13 cellular contexts compared by ENCODE assay signal in the genomic region with DNA sequence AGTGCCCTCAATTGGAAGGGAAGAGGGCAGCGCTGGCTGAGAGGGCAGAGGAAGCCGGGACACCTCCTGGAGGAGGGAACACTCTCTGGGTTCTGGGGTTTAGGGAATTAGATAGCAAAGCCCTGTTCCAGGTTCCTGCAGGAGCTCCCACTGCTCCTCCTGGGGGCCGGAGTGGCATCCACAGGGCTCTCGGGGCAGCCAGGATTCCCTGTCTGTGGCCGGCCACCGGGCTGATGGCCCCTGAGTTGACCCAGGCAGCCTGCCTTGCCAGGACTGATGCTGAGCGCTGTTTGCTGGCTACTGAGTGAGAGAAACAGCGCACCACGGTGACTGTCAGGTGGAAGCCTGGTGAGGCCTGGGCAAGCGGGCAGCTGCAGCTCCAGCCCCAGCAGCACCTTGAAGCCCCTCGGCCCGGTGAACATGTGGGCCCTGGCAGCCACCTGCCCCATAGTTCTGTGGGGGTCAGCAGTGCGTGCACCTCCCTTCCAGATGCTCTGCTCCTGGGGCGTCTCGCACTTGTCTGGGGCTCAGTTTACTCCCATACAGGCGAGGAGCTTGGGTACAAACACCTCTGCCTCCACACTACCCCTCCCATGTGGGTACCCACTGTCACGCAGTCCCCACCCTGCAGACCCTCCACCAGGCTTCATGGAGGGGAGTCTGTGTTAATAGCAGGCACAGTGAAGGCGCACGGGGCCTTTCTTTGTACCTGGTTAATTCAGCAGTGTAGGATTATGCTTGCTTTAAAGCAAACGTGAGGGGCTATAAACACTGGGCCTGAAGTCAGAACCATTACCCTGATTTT. TPM values are rescaled to one million over a fixed set of nuclear protein-coding genes. Genes with fewer than 3 reads are reported as not detected.
DNase-seq lines count a peak whose midpoint lies in the region; FAIRE-seq and TF ChIP-seq lines count a peak whose summit lies in the region.
"Had no signal": no experiment of that assay in that cellular context is flagged by ENCODE, and none has a peak within 500 bp of the region (broad histone marks: within the 10 kb centered on the region; RNA-seq: fewer than 3 reads in every experiment).

No MANE protein-coding gene starts in this region.

- TF ChIP-seq POLR2A in erythroblast (IDR thresholded peaks at IDR 0.05; ENCODE audit: low read length): no peak

- H3K27ac Mint-ChIP-seq in MCF 10A (ENCODE audit: low read depth, unreplicated experiment): no peak overlapping the region

- H4K20me1 ChIP-seq in mammary epithelial cell (ENCODE audit: insufficient read depth, low read length) (no peaks in the 10 kb centered on the region), SU-DHL-6 (ENCODE audit: low read depth, low read length) (no peaks in the 10 kb centered on the region)

- dilution Hi-C loops in mammary epithelial cell (cut with HindIII; ENCODE audit: low sequenced_read_pairs): no loop called here

- CTCF ChIA-PET in mammary epithelial cell (lab: Charles Lee; ENCODE audit: low non-redundant PET): no interaction called here
- CTCF ChIA-PET in MCF 10A (lab: Yijun Ruan, JAX): interaction anchor here (0.6 to 5.1 kb wide), 14 partner anchors 9 to 227 kb away, joined by 3 to 25 read pairs (median 6); partner anchors contain the start of gene RNASEH1

- H3K27ac ChIP-seq in mammary epithelial cell (ENCODE audit: insufficient read depth, low read depth, low read length): no peak overlapping the region
- H3K27ac ChIP-seq in SU-DHL-6 (ENCODE audit: low read depth, low read length): no peak overlapping the region
- H3K27ac ChIP-seq in temporal lobe (ENCODE audit: low read depth, low read length): peak overlapping the region; percentile 38
- H3K27ac ChIP-seq: breast epithelium, foreskin keratinocyte, tibial artery had no signal

- H3K36me3 ChIP-seq in mammary epithelial cell (ENCODE audit: insufficient read depth, low read length): no peaks in the 10 kb centered on the region
- no peaks in the 10 kb centered on the region for H3K36me3 ChIP-seq in SU-DHL-6 (ENCODE audit: low read length)
- H3K36me3 ChIP-seq: breast epithelium, tibial artery had no signal

- no TSS peak for BruUV-seq in mammary epithelial cell (replicated peaks; lab: Mats Ljungman, UMichigan)
- no TSS peak for BruUV-seq in MCF 10A (replicated peaks; lab: Mats Ljungman, UMichigan)

- no peak for TF ChIP-seq CTCF in mammary epithelial cell (conservative IDR thresholded peaks at IDR 0.05 in 1 of 2, IDR thresholded peaks at IDR 0.05 in 1 of 2; ENCODE audit: extremely low read depth in 1 of 2, insufficient read depth in 1 of 2, low read depth in 1 of 2, low read length in 2 of 2)
- TF ChIP-seq CTCF in MCF 10A (IDR thresholded peaks at IDR 0.05; ENCODE audit: unreplicated experiment): no peak
- no peak for TF ChIP-seq CTCF in SU-DHL-6 (IDR thresholded peaks at IDR 0.05; ENCODE audit: insufficient read depth, low read length, poor library complexity, severe bottlenecking)

- WGBS in mammary epithelial cell (ENCODE audit: low coverage, missing lambda C conversion rate): 73% methylated on average over 18 of the region's 20 CpGs

- no peaks in the 10 kb centered on the region for H3K9me3 Mint-ChIP-seq in MCF 10A (ENCODE audit: unreplicated experiment)

- in situ Hi-C loops in mammary epithelial cell (cut with MboI; ENCODE audit: low sequenced_read_pairs in 2 of 2): no loop called here

- no peaks in the 10 kb centered on the region for H3K9me2 ChIP-seq in SU-DHL-6 (replicated peaks; ENCODE audit: insufficient read depth, low read length)

- intact Hi-C loops in mammary epithelial cell (cut with micrococcal nuclease): loop anchor here (2.0 kb wide), 3 partner anchors 56 to 92 kb away; partner anchors contain the start of genes COLEC11 and RNASEH1
- intact Hi-C loops in MCF 10A (cut with micrococcal nuclease): loop anchor here (1.0 to 5.0 kb wide), 5 partner anchors 76 to 1793 kb away; partner anchors contain the start of genes RNASEH1 and RPS7

- H3K4me2 ChIP-seq in mammary epithelial cell (ENCODE audit: insufficient read depth, low read depth, low read length) (peak overlapping the region; percentile 51), SU-DHL-6 (ENCODE audit: low read depth, low read length, poor library complexity, severe bottlenecking) (no peak overlapping the region)

- no peaks in the 10 kb centered on the region for H3K27me3 Mint-ChIP-seq in MCF 10A (ENCODE audit: insufficient read depth, unreplicated experiment)

- H3F3A ChIP-seq in SU-DHL-6 (ENCODE audit: insufficient read depth): no peaks in the 10 kb centered on the region

- no peaks in the 10 kb centered on the region for H3K9me3 ChIP-seq in mammary epithelial cell (replicated peaks; ENCODE audit: insufficient read depth, low read length)
- H3K9me3 ChIP-seq in SU-DHL-6 (ENCODE audit: insufficient read depth, low read length): no peaks in the 10 kb centered on the region
- H3K9me3 ChIP-seq: breast epithelium, mucosa of descending colon, tibial artery had no signal

- POLR2A ChIA-PET in MCF 10A (lab: Yijun Ruan, JAX): interaction anchor here (1.0 to 2.1 kb wide), 2 partner anchors 29 to 92 kb away, joined by 5 to 7 read pairs; partner anchors contain the start of gene RNASEH1

- no peak for FAIRE-seq in urothelium cell line (lab: Jason Lieb, UNC)

- no peak overlapping the region for H3K9ac ChIP-seq in mammary epithelial cell (ENCODE audit: insufficient read depth, low read length)
- H3K9ac ChIP-seq in SU-DHL-6 (ENCODE audit: low read length): no peak overlapping the region

- no peaks in the 10 kb centered on the region for H3K36me3 Mint-ChIP-seq in MCF 10A (ENCODE audit: insufficient read depth, unreplicated experiment)

- peaks cover 11% of the 10 kb centered on the region for H3K4me1 ChIP-seq in mammary epithelial cell (ENCODE audit: insufficient read depth, low read length)
- H3K4me1 ChIP-seq: breast epithelium, foreskin keratinocyte had no signal

- DNase-seq in mammary epithelial cell (no peak), MCF 10A (ENCODE audit: unreplicated experiment) (no peak), iPS-NIHi11 (ENCODE audit: low spot score) (peak; percentile 44), urothelium cell line (ENCODE audit: low spot score) (no peak), erythroblast (lab: John Stamatoyannopoulos, UW) (no peak), C1 segment of cervical spinal cord (lab: John Stamatoyannopoulos, UW) (no peak)

- H3K79me2 ChIP-seq in mammary epithelial cell (ENCODE audit: insufficient read depth, low read length) (no peaks in the 10 kb centered on the region), SU-DHL-6 (ENCODE audit: insufficient read depth, low read length) (no peaks in the 10 kb centered on the region)

- H3K4me3 ChIP-seq in mammary epithelial cell (replicated peaks in 1 of 3; ENCODE audit: insufficient read depth in 1 of 3, low read depth in 2 of 3, low read length in 3 of 3): no peak overlapping the region
- H3K4me3 ChIP-seq in SU-DHL-6 (ENCODE audit: insufficient read depth, low read length, poor library complexity, severe bottlenecking): no peak overlapping the region
- H3K4me3 ChIP-seq: mucosa of descending colon had no signal

- H2AFZ ChIP-seq in mammary epithelial cell (ENCODE audit: low read depth, low read length) (peak overlapping the region; percentile 59), SU-DHL-6 (ENCODE audit: low read depth, low read length, severe bottlenecking) (peak overlapping the region; percentile 76)

- H3K4me1 Mint-ChIP-seq in MCF 10A (ENCODE audit: insufficient read depth, unreplicated experiment): peaks cover 7% of the 10 kb centered on the region

- no peak overlapping the region for H3K4me3 Mint-ChIP-seq in MCF 10A (ENCODE audit: unreplicated experiment)

- H3K27me3 ChIP-seq in mammary epithelial cell (ENCODE audit: insufficient read depth, low read length): no peaks in the 10 kb centered on the region
- H3K27me3 ChIP-seq in SU-DHL-6 (ENCODE audit: low read length): no peaks in the 10 kb centered on the region
- H3K27me3 ChIP-seq: breast epithelium had no signal

RNA-seq across cellular contexts. Expression of gene ALLC, which starts 7.7 kb away (rescaled TPM):
- total RNA-seq in mammary epithelial cell (not detected), MCF 10A (2022) (not detected in 2 replicates), temporal lobe (not detected)
- not detected for polyA plus RNA-seq in mammary epithelial cell
- polyA minus RNA-seq in mammary epithelial cell: not detected
- total RNA-seq: foreskin keratinocyte, mucosa of descending colon, NCI-H460 had no signal
- polyA plus RNA-seq: foreskin keratinocyte had no signal

RNA-seq across cellular contexts. Expression of gene DCDC2C, which starts 53.0 kb away (rescaled TPM):
- total RNA-seq in mammary epithelial cell (not detected), MCF 10A (2022) (not detected in 2 replicates), temporal lobe (0.49 TPM)
- polyA plus RNA-seq in mammary epithelial cell: not detected
- polyA minus RNA-seq in mammary epithelial cell: not detected
- total RNA-seq: foreskin keratinocyte, NCI-H460 had no signal
- polyA plus RNA-seq: foreskin keratinocyte had no signal

RNA-seq across cellular contexts. Expression of gene COLEC11, which starts 55.4 kb away (rescaled TPM):
- not detected for total RNA-seq in mammary epithelial cell
- not detected for polyA plus RNA-seq in mammary epithelial cell
- not detected for polyA minus RNA-seq in mammary epithelial cell
- total RNA-seq in MCF 10A (2022): not detected in 2 replicates
- 0.25 TPM for total RNA-seq in temporal lobe
- total RNA-seq: foreskin keratinocyte had no signal
- polyA plus RNA-seq: foreskin keratinocyte had no signal
